In the genomic region with DNA sequence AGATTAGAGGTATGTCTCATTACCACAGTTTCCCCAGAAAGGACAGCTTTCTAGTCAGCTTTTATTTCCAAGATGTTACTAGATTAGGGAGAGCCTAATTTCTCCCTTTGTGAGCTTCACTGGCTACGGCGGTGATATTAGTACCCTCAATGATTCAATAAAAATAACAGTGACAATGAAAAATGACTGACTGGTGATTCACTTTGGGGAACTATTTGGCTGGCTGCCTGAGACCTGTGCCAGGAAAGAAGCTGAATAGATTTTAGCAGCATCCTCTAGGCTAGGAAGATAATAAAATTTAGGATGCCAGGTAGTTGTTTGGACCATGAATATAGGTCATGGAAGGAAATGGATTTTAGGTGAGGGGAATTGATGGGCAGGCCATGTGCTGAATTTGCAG, we compare ENCODE assay signal across 12 cellular contexts.
DNase-seq lines count a peak whose midpoint lies in the region; ATAC-seq and TF ChIP-seq lines count a peak whose summit lies in the region.
"Had no signal": no experiment of that assay in that cellular context is flagged by ENCODE, and none has a peak within 500 bp of the region (broad histone marks: within the 10 kb centered on the region; RNA-seq: fewer than 3 reads in every experiment).

No MANE protein-coding gene starts in this region.

- H3K9me3 Mint-ChIP-seq in osteocyte (ENCODE audit: unreplicated experiment) = no peaks in the 10 kb centered on the region
- H3K9me3 Mint-ChIP-seq: activated T-helper 1 cell treated with anti-CD3 and anti-CD28 coated beads, Interleukin-12 subunit alpha, Interleukin-12 subunit beta, Interleukin-2, Interleukin-4 antibody, amounts not matched to agents 30 ng/mL and 10 ng/mL and 1 ng/mL, durations not matched to agents 14 hours and 24 hours and 36 hours had no signal

- no peak for ATAC-seq in HG03039 (IDR thresholded peaks at IDR 0.05; ENCODE audit: unreplicated experiment)

- peak overlapping the region; percentile 62 for H3K27ac Mint-ChIP-seq in osteocyte (ENCODE audit: unreplicated experiment)
- H3K27ac Mint-ChIP-seq: activated T-helper 1 cell treated with anti-CD3 and anti-CD28 coated beads, Interleukin-12 subunit alpha, Interleukin-12 subunit beta, Interleukin-2, Interleukin-4 antibody, amounts not matched to agents 30 ng/mL and 10 ng/mL and 1 ng/mL, durations not matched to agents 14 hours and 24 hours and 36 hours had no signal

- no peaks in the 10 kb centered on the region for H3K36me3 ChIP-seq in GM23248 (ENCODE audit: low read depth)
- H3K36me3 ChIP-seq in mesendoderm (ENCODE audit: control insufficient read depth, insufficient read depth, low read length) = no peaks in the 10 kb centered on the region

- no peak overlapping the region for H3K18ac ChIP-seq in mesendoderm (ENCODE audit: low read length)

- H3K27ac ChIP-seq in GM23248 = no peak overlapping the region
- no peak overlapping the region for H3K27ac ChIP-seq in mesendoderm (ENCODE audit: low read depth, low read length)

- H3K4me3 ChIP-seq in GM23248 = no peak overlapping the region
- H3K4me3 ChIP-seq in mesendoderm (ENCODE audit: low read length) = no peak overlapping the region

- H2BK15ac ChIP-seq in mesendoderm (replicated peaks; ENCODE audit: low read depth) = no peak overlapping the region

- DNase-seq in GM23248 (peak; percentile 75), NCI-H345 treated with DMSO at 0.1 percent for 48 hours (lab: John Stamatoyannopoulos, UW; ENCODE audit: unreplicated experiment) (peak; percentile 8), cerebellar nuclear complex (lab: John Stamatoyannopoulos, UW) (peak; percentile 30 to 88), osteocyte (ENCODE audit: extremely low spot score, unreplicated experiment) (no peak), mesendoderm (no peak), NCI-H2171 (lab: John Stamatoyannopoulos, UW) (no peak)
- DNase-seq: activated CD4-positive, CD25-positive, alpha-beta regulatory T cell; NCI-H187 treated with DMSO at 0.1 percent for 48 hours; stimulated activated CD4-positive, alpha-beta T cell treated with anti-CD3 and anti-CD28 coated beads, Interleukin-1b, Interleukin-23, amount 100 ng/mL, for 48 hours; stimulated activated naive CD4-positive, alpha-beta T cell had no signal

- H3K9ac ChIP-seq in GM23248 (no peak overlapping the region), mesendoderm (ENCODE audit: low read length) (no peak overlapping the region)

- in situ Hi-C loops in GM23248 (cut with MboI) = no loop called here

- H3K4me1 ChIP-seq in GM23248 (ENCODE audit: insufficient read depth) = peaks cover 16% of the 10 kb centered on the region
- H3K4me1 ChIP-seq in mesendoderm (ENCODE audit: control insufficient read depth, low read depth, low read length) = no peaks in the 10 kb centered on the region

- no peak overlapping the region for H3K23ac ChIP-seq in mesendoderm (ENCODE audit: low read length)

- H3K56ac ChIP-seq in mesendoderm (ENCODE audit: low read length) = no peak overlapping the region

- peaks cover 59% of the 10 kb centered on the region for H3K79me2 ChIP-seq in GM23248 (ENCODE audit: insufficient read depth)
- H3K79me2 ChIP-seq in mesendoderm (ENCODE audit: control insufficient read depth, insufficient read depth, low read length) = peaks cover 8% of the 10 kb centered on the region

- no peak for TF ChIP-seq CTCF in osteocyte (IDR thresholded peaks at IDR 0.05)

- no peak overlapping the region for H2AK5ac ChIP-seq in mesendoderm (ENCODE audit: low read length)

- peaks cover 15% of the 10 kb centered on the region for H3F3A ChIP-seq in GM23248 (ENCODE audit: insufficient read depth)

- no peaks in the 10 kb centered on the region for H4K20me1 ChIP-seq in GM23248 (ENCODE audit: insufficient read depth)

- H2BK120ac ChIP-seq in mesendoderm (ENCODE audit: low read depth, low read length) = no peak overlapping the region

- H3K9me2 ChIP-seq in GM23248 (ENCODE audit: insufficient read depth) = no peaks in the 10 kb centered on the region

- H3K4me3 Mint-ChIP-seq in osteocyte (ENCODE audit: unreplicated experiment) = no peak overlapping the region
- H3K4me3 Mint-ChIP-seq: activated T-helper 1 cell treated with anti-CD3 and anti-CD28 coated beads, Interleukin-12 subunit alpha, Interleukin-12 subunit beta, Interleukin-2, Interleukin-4 antibody, amounts not matched to agents 30 ng/mL and 10 ng/mL and 1 ng/mL, durations not matched to agents 14 hours and 24 hours and 36 hours had no signal

- no peak overlapping the region for H4K8ac ChIP-seq in mesendoderm (ENCODE audit: low read depth, low read length)

- H3K4me2 ChIP-seq in GM23248 (ENCODE audit: unreplicated experiment) = peak overlapping the region; percentile 36
- no peak overlapping the region for H3K4me2 ChIP-seq in mesendoderm (ENCODE audit: low read length)

- 0 to 2% methylated on average over 2 of the region's 2 CpGs for WGBS in GM23248 (ENCODE audit: low coverage in 1 of 2, low lambda C conversion rate in 2 of 2, missing lambda C conversion rate in 2 of 2), 2 experiments
- WGBS in mesendoderm (ENCODE audit: extremely low coverage, insufficient coverage, low lambda C conversion rate) = no CpG with 5 or more reads among the region's 2 CpGs

- no peak overlapping the region for H2BK5ac ChIP-seq in mesendoderm (ENCODE audit: low read length)

- no peaks in the 10 kb centered on the region for H3K27me3 Mint-ChIP-seq in osteocyte (ENCODE audit: unreplicated experiment)

- no peak overlapping the region for H3K4ac ChIP-seq in mesendoderm (ENCODE audit: low read depth, low read length)

- H4K5ac ChIP-seq in mesendoderm (ENCODE audit: low read length) = no peak overlapping the region

- H3K27me3 ChIP-seq in GM23248 (replicated peaks; ENCODE audit: insufficient read depth) (no peaks in the 10 kb centered on the region), mesendoderm (ENCODE audit: insufficient read depth, low read length, poor library complexity) (no peaks in the 10 kb centered on the region)

- H2AFZ ChIP-seq in GM23248 = no peak overlapping the region

- H3K36me3 Mint-ChIP-seq in osteocyte (ENCODE audit: unreplicated experiment) = no peaks in the 10 kb centered on the region

- peaks cover 13% of the 10 kb centered on the region for H3K79me1 ChIP-seq in mesendoderm (ENCODE audit: low read length)

- peaks cover 26% of the 10 kb centered on the region for H3K4me1 Mint-ChIP-seq in osteocyte (ENCODE audit: unreplicated experiment)

- no peaks in the 10 kb centered on the region for H3K9me3 ChIP-seq in GM23248 (ENCODE audit: low read depth)

Comparison
In these comparisons a context has a peak if more than half of its experiments do, and no peak if none do; other contexts are left out.
1. DNase-seq: peak in GM23248 (single experiment), NCI-H345 treated with DMSO at 0.1 percent for 48 hours (single experiment) and cerebellar nuclear complex (2 of 2); none in osteocyte (single experiment), mesendoderm (single experiment) and NCI-H2171 (single experiment).